ENCODE assay signal across 19 cellular contexts in genomic region chr1:160082487-160082886, GRCh38. TPM values are rescaled to one million over a fixed set of nuclear protein-coding genes. Genes with fewer than 3 reads are reported as not detected.
"Had no signal": no experiment of that assay in that cellular context is flagged by ENCODE, and none has a peak within 500 bp of the region (broad histone marks: within the 10 kb centered on the region; RNA-seq: fewer than 3 reads in every experiment).

No MANE protein-coding gene starts in this region.

- H2AFZ ChIP-seq: hepatocyte had no signal

- H3K27ac Mint-ChIP-seq: activated CD4-positive, alpha-beta memory T cell treated with anti-CD3 and anti-CD28 coated beads, Interleukin-2, amount 10 ng/mL, durations not matched to agents 7 days and 5 days; activated CD4-positive, alpha-beta T cell treated with anti-CD3 and anti-CD28 coated beads for 36 hours had no signal

- H3K27ac ChIP-seq: brain microvascular endothelial cell, esophagus muscularis mucosa, hepatocyte, left ventricle myocardium inferior, right lobe of liver, stomach, tibial artery had no signal

- H3K9me3 Mint-ChIP-seq: activated CD4-positive, alpha-beta memory T cell treated with anti-CD3 and anti-CD28 coated beads, Interleukin-2, amount 10 ng/mL, durations not matched to agents 7 days and 5 days; activated naive CD4-positive, alpha-beta T cell treated with anti-CD3 and anti-CD28 coated beads, Interleukin-2, amount 50 U/mL, for 72 hours; activated T-cell treated with anti-CD3 and anti-CD28 coated beads, Interleukin-2, amount 50 U/mL, for 4 hours had no signal

- DNase-seq: activated CD4-positive, alpha-beta memory T cell treated with anti-CD3 and anti-CD28 coated beads, Interleukin-2, amount 10 ng/mL, durations not matched to agents 7 days and 5 days; activated CD4-positive, alpha-beta T cell treated with anti-CD3 and anti-CD28 coated beads for 36 hours; activated effector memory CD4-positive, alpha-beta T cell treated with anti-CD3 and anti-CD28 coated beads, Interleukin-2, amount 50 U/mL, for 16 hours; activated T-cell treated with anti-CD3 and anti-CD28 coated beads, Interleukin-2, amount 50 U/mL, for 4 hours; amniotic stem cell; brain microvascular endothelial cell; left ventricle myocardium inferior; right lobe of liver; stomach; T-helper 2 cell; tibial artery had no signal

- H3K9me3 ChIP-seq: esophagus muscularis mucosa, left ventricle myocardium inferior, right lobe of liver, stomach, tibial artery had no signal

- H3K36me3 ChIP-seq: brain microvascular endothelial cell, left ventricle myocardium inferior, right lobe of liver had no signal

- H3K4me2 ChIP-seq: hepatocyte had no signal

- H3K27me3 ChIP-seq: right lobe of liver had no signal

- H3K4me3 Mint-ChIP-seq: activated CD4-positive, alpha-beta memory T cell treated with anti-CD3 and anti-CD28 coated beads, Interleukin-2, amount 10 ng/mL, durations not matched to agents 7 days and 5 days; activated CD4-positive, alpha-beta T cell treated with anti-CD3 and anti-CD28 coated beads for 36 hours had no signal

- H3K36me3 Mint-ChIP-seq: activated naive CD4-positive, alpha-beta T cell treated with anti-CD3 and anti-CD28 coated beads, Interleukin-2, amount 50 U/mL, for 72 hours had no signal

- H3K4me3 ChIP-seq: esophagus muscularis mucosa, hepatocyte, left ventricle myocardium inferior, right lobe of liver, stomach, tibial artery had no signal

RNA-seq across cellular contexts. Expression of gene KCNJ9, which starts 1.1 kb away (rescaled TPM):
- total RNA-seq: activated CD4-positive, alpha-beta memory T cell treated with anti-CD3 and anti-CD28 coated beads, Interleukin-2, amount 10 ng/mL, durations not matched to agents 7 days and 5 days; activated T-cell treated with anti-CD3 and anti-CD28 coated beads, Interleukin-2, amount 50 U/mL, for 4 hours; esophagus muscularis mucosa; hepatocyte; kidney; mucosa of gallbladder; osteocyte; pulmonary artery endothelial cell; right lobe of liver had no signal
- polyA plus RNA-seq: hepatocyte had no signal

RNA-seq across cellular contexts. Expression of gene KCNJ10, which starts 12.5 kb away (rescaled TPM):
- total RNA-seq: activated CD4-positive, alpha-beta memory T cell treated with anti-CD3 and anti-CD28 coated beads, Interleukin-2, amount 10 ng/mL, durations not matched to agents 7 days and 5 days; activated naive CD4-positive, alpha-beta T cell treated with anti-CD3 and anti-CD28 coated beads, Interleukin-2, amount 50 U/mL, for 72 hours; hepatocyte; left ventricle myocardium inferior; mucosa of gallbladder; osteocyte; pulmonary artery endothelial cell; stomach had no signal
- polyA plus RNA-seq: hepatocyte, neural cell had no signal

RNA-seq across cellular contexts. Expression of gene ATP1A2, which starts 33.1 kb away (rescaled TPM):
- total RNA-seq: activated CD4-positive, alpha-beta memory T cell treated with anti-CD3 and anti-CD28 coated beads, Interleukin-2, amount 10 ng/mL, durations not matched to agents 7 days and 5 days; activated CD4-positive, alpha-beta T cell treated with anti-CD3 and anti-CD28 coated beads for 36 hours; activated naive CD4-positive, alpha-beta T cell treated with anti-CD3 and anti-CD28 coated beads, Interleukin-2, amount 50 U/mL, for 72 hours; activated T-cell treated with anti-CD3 and anti-CD28 coated beads, Interleukin-2, amount 50 U/mL, for 4 hours; pulmonary artery endothelial cell had no signal
